In genomic region chr20:52410182-52410647, GRCh38 we compare ENCODE assay signal across 10 cellular contexts.
A peak's percentile ranks its signal among the peaks of the same experiment; 100 is the strongest.
DNase-seq lines count a peak whose midpoint lies in the region; ATAC-seq and TF ChIP-seq lines count a peak whose summit lies in the region.
"Had no signal": no experiment of that assay in that cellular context is flagged by ENCODE, and none has a peak within 500 bp of the region (broad histone marks: within the 10 kb centered on the region; RNA-seq: fewer than 3 reads in every experiment).

No MANE protein-coding gene starts in this region.

- no peak for TF ChIP-seq CTCF in upper lobe of right lung (IDR thresholded peaks at IDR 0.05)

- peaks cover 3% of the 10 kb centered on the region for H3K27me3 ChIP-seq in upper lobe of right lung

- H3K4me1 ChIP-seq in upper lobe of right lung = peaks cover 16% of the 10 kb centered on the region
- H3K4me1 ChIP-seq: A549 had no signal

- H3K9me3 ChIP-seq in upper lobe of right lung = no peaks in the 10 kb centered on the region
- H3K9me3 ChIP-seq: A549 had no signal

- peak overlapping the region; percentile 31 for H3K27ac ChIP-seq in upper lobe of right lung
- H3K27ac ChIP-seq: A549 had no signal

- DNase-seq in SKM-1 treated with dmso at 0.1 percent for 144 hours (lab: John Stamatoyannopoulos, UW; ENCODE audit: unreplicated experiment) (peak; percentile 52), SKM-1 (lab: John Stamatoyannopoulos, UW; ENCODE audit: unreplicated experiment) (no peak), kidney tubule cell (ENCODE audit: low spot score) (peak; percentile 13), upper lobe of right lung (no peak), GDM1 (lab: John Stamatoyannopoulos, UW) (no peak), NCI-H69 (lab: John Stamatoyannopoulos, UW) (no peak)
- DNase-seq in activated T-cell treated with anti-CD3 and anti-CD28 coated beads, Interleukin-2, amount 50 U/mL, for 48 hours = peak; percentile 36 to 44
- DNase-seq: NCI-H446 had no signal

- ATAC-seq in upper lobe of right lung = peak; percentile 85
- no peak for ATAC-seq in HG03469 (IDR thresholded peaks at IDR 0.05; ENCODE audit: unreplicated experiment)
- ATAC-seq: A549 had no signal

- H3K4me3 ChIP-seq in upper lobe of right lung = no peak overlapping the region
- H3K4me3 ChIP-seq: A549 had no signal

- intact Hi-C loops in upper lobe of right lung (cut with DNase I) = no loop called here

- H3K36me3 ChIP-seq in upper lobe of right lung = no peaks in the 10 kb centered on the region

Comparison
In these comparisons a context has a peak if more than half of its experiments do, and no peak if none do; other contexts are left out.
1. DNase-seq: peak in SKM-1 treated with dmso at 0.1 percent for 144 hours (single experiment), activated T-cell treated with anti-CD3 and anti-CD28 coated beads, Interleukin-2, amount 50 U/mL, for 48 hours (2 of 2) and kidney tubule cell (single experiment); none in SKM-1 (single experiment), upper lobe of right lung (single experiment), GDM1 (single experiment) and NCI-H69 (single experiment).